In the genomic region with DNA sequence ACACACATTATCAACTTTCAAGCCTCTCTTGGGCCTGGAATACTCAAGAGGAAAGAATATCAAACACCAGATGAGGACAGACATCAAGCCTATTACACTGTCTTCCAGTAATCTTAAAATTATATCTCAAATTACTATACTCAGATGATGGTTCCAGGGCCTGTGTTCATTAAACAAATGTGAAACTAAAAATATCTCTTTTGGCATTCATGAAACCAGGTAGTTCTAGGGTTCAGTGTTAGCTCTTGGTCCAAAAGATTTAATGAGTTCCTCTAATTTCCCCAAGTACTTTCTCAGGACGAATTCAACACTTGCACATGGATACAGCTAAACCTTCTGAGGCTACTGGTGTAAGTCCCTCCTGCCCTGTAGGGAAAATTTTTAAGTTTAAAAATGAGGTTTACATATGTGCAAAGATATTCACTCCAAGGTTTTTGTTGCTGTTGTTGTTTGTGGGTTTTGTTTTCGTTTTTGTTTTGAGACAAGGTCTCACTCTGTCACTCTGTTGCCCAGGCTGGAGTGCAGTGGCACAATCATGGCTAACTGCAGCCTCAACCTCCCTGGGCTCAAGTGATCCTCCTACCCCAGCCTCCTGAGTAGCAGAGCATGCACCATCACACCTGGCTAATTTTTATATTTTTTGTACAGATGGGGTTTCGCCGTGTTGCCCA, we compare ENCODE assay signal across 32 cellular contexts.
"Had no signal": no experiment of that assay in that cellular context is flagged by ENCODE, and none has a peak within 500 bp of the region (broad histone marks: within the 10 kb centered on the region; RNA-seq: fewer than 3 reads in every experiment).

No MANE protein-coding gene starts in this region.

- H3K4me1 ChIP-seq: SJCRH30 had no signal

- H3K27ac ChIP-seq: PC-9, RWPE1, SJCRH30, SK-N-MC had no signal

- H3K4me3 ChIP-seq: MG63, PC-9, SJCRH30, SK-N-MC had no signal

- DNase-seq: MG63, MV-4-11, NCI-H1092, NCI-H1105, NCI-H1417 treated with DMSO at 0.1 percent for 48 hours, NCI-H1436 treated with DMSO at 0.1 percent for 48 hours, NCI-H1694 treated with DMSO at 0.1 percent for 48 hours, NCI-H187 treated with DMSO at 0.1 percent for 48 hours, NCI-H2029, NCI-H2081, NCI-H2171 treated with DMSO at 0.1 percent for 48 hours, NCI-H2227 treated with DMSO at 0.1 percent for 48 hours, NCI-H345, NCI-H446 treated with DMSO at 0.1 percent for 48 hours, NCI-H510A, NCI-H524, NCI-H526, NCI-H69, NCI-H748 treated with DMSO at 0.1 percent for 48 hours, NCI-H82, PC-9, SHP77, SIG-M5, SJCRH30, T-cell, T-helper 17 cell had no signal

- H3K36me3 ChIP-seq: MG63, SJCRH30 had no signal

- H3K27me3 ChIP-seq: MG63, SJCRH30 had no signal

- H2AFZ ChIP-seq: PC-9 had no signal

- H3K4me2 ChIP-seq: PC-9 had no signal

- FAIRE-seq: RCC 7860 had no signal

- ATAC-seq: Panc1, Right ventricle myocardium inferior, SK-N-SH treated with all-trans-retinoic acid at 6 μM for 48 hours, T-cell, T-helper 17 cell had no signal

- H3K9me3 ChIP-seq: MG63, SJCRH30 had no signal
